Comparison of ENCODE assay signal across 8 cellular contexts in the genomic region with DNA sequence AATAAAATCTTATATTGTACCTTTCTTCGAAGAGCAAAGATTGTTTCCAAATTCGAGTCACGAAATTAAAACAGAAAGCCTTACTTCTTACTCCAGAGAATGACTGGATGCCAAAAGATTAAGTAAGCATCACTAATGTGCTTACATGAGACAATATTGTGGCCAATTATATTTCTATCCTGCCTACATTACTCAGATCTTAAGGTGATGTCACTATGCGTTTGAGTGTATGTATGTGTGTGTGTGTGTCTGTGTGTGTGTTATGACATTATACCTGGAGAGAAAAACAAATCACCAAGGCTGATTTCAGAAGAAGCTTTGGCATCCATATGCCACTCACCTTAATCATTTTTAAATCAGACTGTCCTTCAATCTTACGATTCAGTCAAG.
DNase-seq lines count a peak whose midpoint lies in the region; ATAC-seq and TF ChIP-seq lines count a peak whose summit lies in the region.

No MANE protein-coding gene starts in this region.

- no peak for TF ChIP-seq CTCF in GM10248 (IDR thresholded peaks at IDR 0.05; ENCODE audit: control extremely low read depth, extremely low read depth, low read depth, missing control alignments)

- peaks cover 0 to 2% (median 0%) of the 10 kb centered on the region in 7 donors for H3K9me3 Mint-ChIP-seq in CD4-positive, CD25-positive, alpha-beta regulatory T cell

- H3K27me3 Mint-ChIP-seq in CD4-positive, CD25-positive, alpha-beta regulatory T cell: no peaks in the 10 kb centered on the region

- peak overlapping the region; percentile 78 for H3K27ac ChIP-seq in CD4-positive, CD25-positive, alpha-beta regulatory T cell (ENCODE audit: insufficient read depth, low read length, poor library complexity, severe bottlenecking)
- no peak overlapping the region for H3K27ac ChIP-seq in aorta (ENCODE audit: low read depth in 1 of 2, low read length in 2 of 2)

- WGBS in aorta, 2 donors: 70% methylated on average over 5 of the region's 5 CpGs

- H3K36me3 ChIP-seq in CD4-positive, CD25-positive, alpha-beta regulatory T cell (ENCODE audit: control insufficient read depth, insufficient read depth, low read length): no peaks in the 10 kb centered on the region
- H3K36me3 ChIP-seq in endocrine pancreas (ENCODE audit: control insufficient read depth, insufficient read depth, low read length) (no peaks in the 10 kb centered on the region), aorta (ENCODE audit: control insufficient read depth in 1 of 2, insufficient read depth in 2 of 2, low read length in 1 of 2) (no peaks in the 10 kb centered on the region)

- no peak for DNase-seq in CD4-positive, CD25-positive, alpha-beta regulatory T cell
- DNase-seq in NCI-H226 (peak; percentile 44), GM10248 (ENCODE audit: extremely low spot score) (no peak), aorta (no peak)

- peaks cover 10% of the 10 kb centered on the region for H3K4me1 ChIP-seq in CD4-positive, CD25-positive, alpha-beta regulatory T cell (ENCODE audit: control insufficient read depth, insufficient read depth, low read length, poor library complexity, severe bottlenecking)
- H3K4me1 ChIP-seq in endocrine pancreas (ENCODE audit: control insufficient read depth, insufficient read depth, low read length) (peaks cover 19% of the 10 kb centered on the region), aorta (ENCODE audit: control insufficient read depth in 1 of 2, insufficient read depth in 2 of 2, low read length in 2 of 2) (no peaks in the 10 kb centered on the region)

- H3K4me1 Mint-ChIP-seq in CD4-positive, CD25-positive, alpha-beta regulatory T cell: peaks cover 15 to 44% (median 20%) of the 10 kb centered on the region in 4 donors

- no peaks in the 10 kb centered on the region for H3K9me3 ChIP-seq in CD4-positive, CD25-positive, alpha-beta regulatory T cell (ENCODE audit: control insufficient read depth in 2 of 2, low read length in 2 of 2)
- H3K9me3 ChIP-seq in endocrine pancreas (ENCODE audit: control insufficient read depth, low read length) (no peaks in the 10 kb centered on the region), aorta (ENCODE audit: control insufficient read depth, low read length) (no peaks in the 10 kb centered on the region)

- POLR2A ChIA-PET in GM10248 (lab: Yijun Ruan, JAX): no interaction called here

- H3K36me3 Mint-ChIP-seq in CD4-positive, CD25-positive, alpha-beta regulatory T cell: no peaks in the 10 kb centered on the region

- H3K4me3 Mint-ChIP-seq in CD4-positive, CD25-positive, alpha-beta regulatory T cell: peak overlapping the region; percentile 10 to 61 (median 42)

- H3K4me3 ChIP-seq in CD4-positive, CD25-positive, alpha-beta regulatory T cell (ENCODE audit: low read depth, low read length): peak overlapping the region; percentile 53
- H3K4me3 ChIP-seq in endocrine pancreas (ENCODE audit: control insufficient read depth, insufficient read depth, low read length) (peak overlapping the region; percentile 52), aorta (ENCODE audit: low read length in 2 of 2) (no peak overlapping the region)

- intact Hi-C loops in aorta (cut with DNase I): no loop called here

- ATAC-seq in CD4-positive, CD25-positive, alpha-beta regulatory T cell (ENCODE audit: low read depth in 2 of 2): peak; percentile 30 to 43
- peak; percentile 8 for ATAC-seq in GM19351 (IDR thresholded peaks at IDR 0.05; ENCODE audit: unreplicated experiment)
- no peak for ATAC-seq in GM18858 (IDR thresholded peaks at IDR 0.05; ENCODE audit: unreplicated experiment)
- no peak for ATAC-seq in aorta (ENCODE audit: low FRiP score)
- no peak for ATAC-seq in GM18502 (IDR thresholded peaks at IDR 0.05; ENCODE audit: poor library complexity, unreplicated experiment)

- no peak overlapping the region for H3K9ac ChIP-seq in endocrine pancreas (ENCODE audit: control insufficient read depth, insufficient read depth, low read length)

- CTCF ChIA-PET in GM10248 (lab: Yijun Ruan, JAX): interaction anchor here (0.7 to 1.3 kb wide), 3 partner anchors 10 to 24 kb away, joined by 3 to 4 read pairs (median 3); no protein-coding TSS in a partner anchor

- no peaks in the 10 kb centered on the region for H3K27me3 ChIP-seq in CD4-positive, CD25-positive, alpha-beta regulatory T cell (ENCODE audit: control insufficient read depth, insufficient read depth, low read length)
- no peaks in the 10 kb centered on the region for H3K27me3 ChIP-seq in endocrine pancreas (ENCODE audit: control insufficient read depth, insufficient read depth, low read length)
- no peaks in the 10 kb centered on the region for H3K27me3 ChIP-seq in aorta (ENCODE audit: control insufficient read depth in 1 of 2, insufficient read depth in 2 of 2, low read length in 1 of 2)

- H3K27ac Mint-ChIP-seq in CD4-positive, CD25-positive, alpha-beta regulatory T cell: peak overlapping the region; percentile 86 to 89 (median 87)

Comparison
In these comparisons a context has a peak if more than half of its experiments do, and no peak if none do; other contexts are left out.
1. ATAC-seq: peak in CD4-positive, CD25-positive, alpha-beta regulatory T cell (2 of 2) and GM19351 (single experiment); none in GM18858 (single experiment), aorta (single experiment) and GM18502 (single experiment).
2. H3K4me3 ChIP-seq: peak in CD4-positive, CD25-positive, alpha-beta regulatory T cell (single experiment) and endocrine pancreas (single experiment); none in aorta (0 of 2).